Comparison of ENCODE assay signal across 24 cellular contexts in genomic region chr4:123613586-123614344, GRCh38.
DNase-seq lines count a peak whose midpoint lies in the region; ATAC-seq and TF ChIP-seq lines count a peak whose summit lies in the region.
"Had no signal": no experiment of that assay in that cellular context is flagged by ENCODE, and none has a peak within 500 bp of the region (broad histone marks: within the 10 kb centered on the region; RNA-seq: fewer than 3 reads in every experiment).

No MANE protein-coding gene starts in this region.

- CTCF ChIA-PET in WTC11 (lab: Charles Lee): no interaction called here

- no peak for TF ChIP-seq CTCF in WTC11 (IDR thresholded peaks at IDR 0.05)

- H3K4me3 Mint-ChIP-seq in WTC11: no peak overlapping the region
- H3K4me3 Mint-ChIP-seq: CD4-positive, alpha-beta memory T cell had no signal

- DNase-seq in DMS53 (lab: John Stamatoyannopoulos, UW): peak; percentile 29
- no peak for DNase-seq in DMS53 treated with DMSO at 0.1 percent for 48 hours (lab: John Stamatoyannopoulos, UW; ENCODE audit: unreplicated experiment)
- DNase-seq in WTC11 (ENCODE audit: low spot score): no peak
- DNase-seq in left kidney (ENCODE audit: low read depth, low spot score): peak; percentile 37
- DNase-seq in GDM1 (lab: John Stamatoyannopoulos, UW): no peak
- DNase-seq in retina: no peak
- DNase-seq in NCI-H1092 (lab: John Stamatoyannopoulos, UW): no peak
- DNase-seq in left lobe of liver (ENCODE audit: low spot score): no peak
- DNase-seq: ACHN; Caco-2; CD4-positive, alpha-beta memory T cell; DMS 273 treated with DMSO at 0.1 percent for 48 hours; GF-D8; H7; KBM-7; MM.1S; NCI-H1092 treated with DMSO at 0.1 percent for 48 hours; NCI-H1436 treated with DMSO at 0.1 percent for 48 hours; NCI-H2029; NCI-H2171; NCI-H524 treated with DMSO at 0.1 percent for 48 hours; OCI-M1; RPMI8226; SHP77 had no signal

- no peak overlapping the region for H3K27ac Mint-ChIP-seq in WTC11
- H3K27ac Mint-ChIP-seq: CD4-positive, alpha-beta memory T cell had no signal

- H3K27me3 Mint-ChIP-seq in WTC11 (ENCODE audit: low read depth): no peaks in the 10 kb centered on the region
- H3K27me3 Mint-ChIP-seq: CD4-positive, alpha-beta memory T cell had no signal

- H3K9me3 Mint-ChIP-seq in WTC11: no peaks in the 10 kb centered on the region
- H3K9me3 Mint-ChIP-seq: CD4-positive, alpha-beta memory T cell had no signal

- POLR2A ChIA-PET in WTC11 (lab: Charles Lee): interaction anchor here (0.6 kb wide), 1 partner anchor 28 kb away, joined by 4 read pairs; no protein-coding TSS in a partner anchor

- ATAC-seq in WTC11 (peak; percentile 56), left lobe of liver (no peak)

- no peaks in the 10 kb centered on the region for H3K36me3 Mint-ChIP-seq in WTC11
- H3K36me3 Mint-ChIP-seq: CD4-positive, alpha-beta memory T cell had no signal

- peaks cover 31% of the 10 kb centered on the region for H3K4me1 Mint-ChIP-seq in WTC11

TF ChIP-seq in WTC11, 78 proteins besides CTCF, POLR2A, EP300 and RAD21:
- TF ChIP-seq ZNF425 (CRISPR knock-in tag; conservative IDR thresholded peaks at IDR 0.05): no peak
- TF ChIP-seq GRHL2 (CRISPR knock-in tag; IDR thresholded peaks at IDR 0.05; ENCODE audit: insufficient replicate concordance, severe bottlenecking): no peak
- no peak for TF ChIP-seq SP1 (CRISPR knock-in tag; conservative IDR thresholded peaks at IDR 0.05)

Comparison
In these comparisons a context has a peak if more than half of its experiments do, and no peak if none do; other contexts are left out.
1. DNase-seq: peak in DMS53 (single experiment) and left kidney (single experiment); none in DMS53 treated with DMSO at 0.1 percent for 48 hours (single experiment), WTC11 (single experiment), GDM1 (single experiment), retina (single experiment), NCI-H1092 (single experiment) and left lobe of liver (single experiment).